ENCODE assay signal across 16 cellular contexts in genomic region chr12:109654357-109654756, GRCh38. TPM values are rescaled to one million over a fixed set of nuclear protein-coding genes. Genes with fewer than 3 reads are reported as not detected.
DNase-seq lines count a peak whose midpoint lies in the region; ATAC-seq and TF ChIP-seq lines count a peak whose summit lies in the region.
"Had no signal": no experiment of that assay in that cellular context is flagged by ENCODE, and none has a peak within 500 bp of the region (broad histone marks: within the 10 kb centered on the region; RNA-seq: fewer than 3 reads in every experiment).

No MANE protein-coding gene starts in this region.

- H3K27me3 ChIP-seq in Caco-2 (replicated peaks; ENCODE audit: control insufficient read depth, insufficient read depth, low read length) (no peaks in the 10 kb centered on the region), neuronal stem cell (ENCODE audit: control insufficient read depth in 3 of 3, insufficient read depth in 3 of 3, low read depth in 1 of 3, low read length in 3 of 3) (peaks cover 0 to 52% (median 0%) of the 10 kb centered on the region in 3 experiments)

- CTCF ChIA-PET in Caco-2 (lab: Charles Lee) = no interaction called here

- no peak overlapping the region for H3K9ac ChIP-seq in neuronal stem cell (ENCODE audit: low read depth, low read length, poor library complexity)

- no peak overlapping the region for H3K14ac ChIP-seq in neuronal stem cell (ENCODE audit: low read length)

- H2BK15ac ChIP-seq in neuronal stem cell (ENCODE audit: low read length) = peak overlapping the region; percentile 41

- H3K9me3 ChIP-seq in Caco-2 (no peaks in the 10 kb centered on the region), neuronal stem cell (replicated peaks in 1 of 2; ENCODE audit: control insufficient read depth in 2 of 2, insufficient read depth in 1 of 2, low read depth in 1 of 2, low read length in 2 of 2) (no peaks in the 10 kb centered on the region)

- peak overlapping the region; percentile 3 for H3K27ac Mint-ChIP-seq in Caco-2 (ENCODE audit: unreplicated experiment)
- H3K27ac Mint-ChIP-seq: B cell; CD8-positive, alpha-beta T cell had no signal

- H3K4ac ChIP-seq in neuronal stem cell (ENCODE audit: low read length) = no peak overlapping the region

- peak overlapping the region; percentile 31 for H2AK5ac ChIP-seq in neuronal stem cell (ENCODE audit: low read depth, low read length)

- no peak overlapping the region for H3K23ac ChIP-seq in neuronal stem cell (ENCODE audit: low read depth, low read length, poor library complexity)

- H3K36me3 ChIP-seq in Caco-2 (ENCODE audit: control insufficient read depth, insufficient read depth, low read length) (no peaks in the 10 kb centered on the region), neuronal stem cell (replicated peaks in 1 of 2; ENCODE audit: control insufficient read depth in 2 of 2, insufficient read depth in 2 of 2, low read length in 2 of 2) (no peaks in the 10 kb centered on the region)

- no CpG with 5 or more reads among the region's 13 CpGs for WGBS in neuronal stem cell (ENCODE audit: extremely low coverage in 2 of 2, insufficient read length in 2 of 2, insufficient replicate concordance in 1 of 2), 2 donors
- WGBS in lower leg skin, 2 donors = 72 to 79% methylated on average over 13 of the region's 13 CpGs

- H3K18ac ChIP-seq in neuronal stem cell (ENCODE audit: low read length) = no peak overlapping the region

- no peak overlapping the region for H3K27ac ChIP-seq in neuronal stem cell (replicated peaks; ENCODE audit: low read length)

- no peak for TF ChIP-seq POLR2A in lower leg skin (IDR thresholded peaks at IDR 0.05)

- H3K79me1 ChIP-seq in neuronal stem cell (ENCODE audit: low read depth, low read length) = no peaks in the 10 kb centered on the region

- peaks cover 26% of the 10 kb centered on the region for H3K4me1 ChIP-seq in Caco-2
- H3K4me1 ChIP-seq in neuronal stem cell (ENCODE audit: control insufficient read depth in 2 of 2, insufficient read depth in 1 of 2, low read depth in 1 of 2, low read length in 2 of 2) = peaks cover 0 to 2% of the 10 kb centered on the region in 2 donors

- intact Hi-C loops in Caco-2 (cut with micrococcal nuclease; ENCODE audit: unreplicated experiment) = no loop called here
- intact Hi-C loops in left ventricle myocardium superior (cut with micrococcal nuclease) = no loop called here
- intact Hi-C loops in lower leg skin (cut with DNase I; ENCODE audit: low total_unique reads) = no loop called here

- H4K91ac ChIP-seq in neuronal stem cell (ENCODE audit: low read depth, low read length, poor library complexity) = no peak overlapping the region

- H3K4me3 ChIP-seq in Caco-2 (ENCODE audit: low read depth, low read length) (no peak overlapping the region), neuronal stem cell (ENCODE audit: low read length in 2 of 2) (no peak overlapping the region), lower leg skin (ENCODE audit: low read depth, poor library complexity, severe bottlenecking) (no peak overlapping the region)
- H3K4me3 ChIP-seq: GM12878 had no signal

- H2BK5ac ChIP-seq in neuronal stem cell (ENCODE audit: low read length) = no peak overlapping the region

- no peak overlapping the region for H4K8ac ChIP-seq in neuronal stem cell (ENCODE audit: low read depth, low read length)

- no TSS peak for BruUV-seq in Caco-2 (replicated peaks; lab: Mats Ljungman, UMichigan)

- no peak overlapping the region for H2AFZ ChIP-seq in neuronal stem cell (ENCODE audit: low read length)

- no peaks in the 10 kb centered on the region for H3K9me3 Mint-ChIP-seq in Caco-2 (ENCODE audit: unreplicated experiment)
- H3K9me3 Mint-ChIP-seq: CD8-positive, alpha-beta T cell had no signal

- H2BK12ac ChIP-seq in neuronal stem cell (ENCODE audit: low read length) = no peak overlapping the region

- ATAC-seq in SK-N-SH treated with all-trans-retinoic acid at 6 μM for 48 hours (peak; percentile 39; the same call in 1 of the 3 replicates), left ventricle myocardium superior (peak; percentile 73), HG02970 (IDR thresholded peaks at IDR 0.05; ENCODE audit: low FRiP score, unreplicated experiment) (no peak)
- ATAC-seq: CD8-positive, alpha-beta T cell; GM12878 had no signal

- H3K4me2 ChIP-seq in neuronal stem cell (ENCODE audit: insufficient read depth, low read length, poor library complexity, severe bottlenecking) = no peak overlapping the region

- no peaks in the 10 kb centered on the region for H3K27me3 Mint-ChIP-seq in Caco-2 (ENCODE audit: insufficient read depth, unreplicated experiment)

- H3K4me1 Mint-ChIP-seq in Caco-2 (ENCODE audit: low read depth, unreplicated experiment) = peaks cover 10% of the 10 kb centered on the region
- H3K4me1 Mint-ChIP-seq: B cell had no signal

- H2BK120ac ChIP-seq in neuronal stem cell (ENCODE audit: low read depth, low read length) = no peak overlapping the region

- H3K4me3 Mint-ChIP-seq in Caco-2 (ENCODE audit: unreplicated experiment) = no peak overlapping the region
- H3K4me3 Mint-ChIP-seq: B cell; CD8-positive, alpha-beta T cell had no signal

- no peaks in the 10 kb centered on the region for H3K36me3 Mint-ChIP-seq in Caco-2 (ENCODE audit: insufficient read depth, unreplicated experiment)
- H3K36me3 Mint-ChIP-seq: CD8-positive, alpha-beta T cell had no signal

- POLR2A ChIA-PET in Caco-2 (lab: Charles Lee) = no interaction called here

- no peak for DNase-seq in Caco-2
- DNase-seq in left ventricle myocardium superior = no peak
- no peak for DNase-seq in neuronal stem cell (ENCODE audit: low spot score)
- no peak for DNase-seq in Kasumi-1 (lab: John Stamatoyannopoulos, UW)
- no peak for DNase-seq in lower leg skin (ENCODE audit: low spot score in 2 of 2)
- DNase-seq: CD8-positive, alpha-beta T cell; GDM1; NCI-H1417; NCI-H187 treated with DMSO at 0.1 percent for 48 hours; NCI-H2171 treated with DMSO at 0.1 percent for 48 hours; NCI-H446 treated with DMSO at 0.1 percent for 48 hours; OCI-M1 had no signal

- TF ChIP-seq CTCF in Caco-2 (IDR thresholded peaks at IDR 0.05; ENCODE audit: insufficient read depth in 1 of 2, low read depth in 1 of 2, low read length in 1 of 2, severe bottlenecking in 1 of 2, unreplicated experiment in 1 of 2) = no peak
- no peak for TF ChIP-seq CTCF in lower leg skin (IDR thresholded peaks at IDR 0.05)

TF ChIP-seq in SK-N-SH treated with all-trans-retinoic acid at 6 μM for 48 hours, 23 proteins besides CTCF, POLR2A, EP300 and RAD21:
- peak; percentile 64; the same call in 1 of the 2 replicates for TF ChIP-seq ZFP3 (CRISPR knock-in tag; IDR thresholded peaks at IDR 0.05)
- no peak for TF ChIP-seq RARB (CRISPR knock-in tag; IDR thresholded peaks at IDR 0.05)
- TF ChIP-seq ESRRG (CRISPR knock-in tag; IDR thresholded peaks at IDR 0.05) = no peak
- peak; percentile 85 for TF ChIP-seq TCF4 (CRISPR knock-in tag; IDR thresholded peaks at IDR 0.05; ENCODE audit: borderline replicate concordance)
- TF ChIP-seq TSHZ2 (CRISPR knock-in tag; IDR thresholded peaks at IDR 0.05) = peak; percentile 49; the same call in 1 of the 2 replicates
- no peak for TF ChIP-seq POU6F1 (CRISPR knock-in tag; IDR thresholded peaks at IDR 0.05; ENCODE audit: borderline replicate concordance, low read depth)

RNA-seq across cellular contexts. Expression of gene FAM222A, which starts 59.3 kb away (rescaled TPM):
- total RNA-seq in Caco-2 (2022) (17.4 and 18.0 TPM in 2 replicates), left ventricle myocardium superior (25.7 TPM), lower leg skin (1 to 10 TPM; 4.8 to 7.2 (median 6.1) TPM)
- polyA plus RNA-seq in neuronal stem cell (2013, experiment 1 of 2) = 14.4 TPM
- polyA plus RNA-seq in neuronal stem cell (2013, experiment 2 of 2) = 14.3 TPM
